In the genomic region with DNA sequence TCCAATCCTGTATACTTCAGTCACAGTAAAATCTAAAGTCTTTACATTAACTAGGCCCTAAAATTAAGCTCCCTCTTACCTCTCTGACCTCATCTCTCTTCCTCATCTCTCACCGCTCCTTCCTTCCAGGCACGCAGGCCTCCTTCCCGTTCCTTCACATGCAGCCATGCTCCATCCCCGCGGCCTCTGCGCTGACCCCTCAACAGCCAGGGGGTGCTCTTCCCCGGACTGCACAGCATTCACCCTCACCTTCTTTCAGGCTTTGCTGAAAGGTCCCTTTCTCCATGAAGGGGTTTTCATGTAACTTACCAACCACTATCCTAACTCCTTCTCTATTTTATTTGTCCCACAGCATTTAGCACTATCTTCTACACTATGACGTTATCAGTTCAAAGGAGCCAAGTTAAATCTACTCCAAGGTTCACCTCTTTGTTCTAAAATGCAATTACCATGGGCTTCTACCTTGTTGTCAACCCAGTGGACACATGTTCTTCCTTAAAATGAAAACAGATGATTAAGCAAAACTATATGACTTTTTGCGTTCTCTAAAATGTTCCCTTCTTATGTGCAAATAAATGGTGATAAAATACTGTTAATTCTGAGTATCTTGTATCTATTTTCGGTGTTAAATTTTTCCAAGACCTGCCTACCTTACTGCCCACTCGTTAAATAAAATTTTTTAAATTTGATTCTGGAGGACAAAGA, we compare ENCODE assay signal across 9 cellular contexts. TPM values are rescaled to one million over a fixed set of nuclear protein-coding genes. Genes with fewer than 3 reads are reported as not detected.
DNase-seq lines count a peak whose midpoint lies in the region; ATAC-seq lines count a peak whose summit lies in the region.
"Had no signal": no experiment of that assay in that cellular context is flagged by ENCODE, and none has a peak within 500 bp of the region (broad histone marks: within the 10 kb centered on the region; RNA-seq: fewer than 3 reads in every experiment).

No MANE protein-coding gene starts in this region.

- peaks cover 5% of the 10 kb centered on the region for H3K9me3 Mint-ChIP-seq in activated CD4-positive, alpha-beta T cell treated with anti-CD3 and anti-CD28 coated beads, Interleukin-2, amount 10 ng/mL, durations not matched to agents 24 days and 14 days
- H3K9me3 Mint-ChIP-seq in activated T-helper 17 cell treated with anti-CD3 and anti-CD28 coated beads, Interleukin-2, amount 50 U/mL, for 72 hours: peaks cover 4% of the 10 kb centered on the region

- DNase-seq in activated CD4-positive, alpha-beta T cell treated with anti-CD3 and anti-CD28 coated beads, Interleukin-2, amount 10 ng/mL, durations not matched to agents 24 days and 14 days: peak; percentile 63
- DNase-seq in activated CD4-positive, alpha-beta T cell treated with anti-CD3 and anti-CD28 coated beads, Interleukin-2, amount 50 U/mL, for 48 hours: no peak
- DNase-seq in iPS DF 19.7 (ENCODE audit: low read depth, low spot score) (peak; percentile 40), substantia nigra (lab: John Stamatoyannopoulos, UW) (peak in 15 of 49 donors; percentile 8 to 38 (median 14))

- H3K36me3 Mint-ChIP-seq in activated CD4-positive, alpha-beta T cell treated with anti-CD3 and anti-CD28 coated beads, Interleukin-2, amount 10 ng/mL, durations not matched to agents 24 days and 14 days (ENCODE audit: low read depth): peaks cover 42% of the 10 kb centered on the region
- H3K36me3 Mint-ChIP-seq in activated T-helper 17 cell treated with anti-CD3 and anti-CD28 coated beads, Interleukin-2, amount 50 U/mL, for 72 hours (ENCODE audit: low read depth): peaks cover 77% of the 10 kb centered on the region

- H3K27me3 Mint-ChIP-seq in activated CD4-positive, alpha-beta T cell treated with anti-CD3 and anti-CD28 coated beads, Interleukin-2, amount 10 ng/mL, durations not matched to agents 24 days and 14 days: no peaks in the 10 kb centered on the region
- no peaks in the 10 kb centered on the region for H3K27me3 Mint-ChIP-seq in activated T-helper 17 cell treated with anti-CD3 and anti-CD28 coated beads, Interleukin-2, amount 50 U/mL, for 72 hours

- H3K27ac ChIP-seq in substantia nigra (ENCODE audit: low read depth, low read length, poor library complexity, severe bottlenecking): peak overlapping the region; percentile 31
- H3K27ac ChIP-seq: SK-N-MC had no signal

- intact Hi-C loops in activated CD4-positive, alpha-beta T cell treated with anti-CD3 and anti-CD28 coated beads, Interleukin-2, amount 10 ng/mL, durations not matched to agents 24 days and 14 days (cut with micrococcal nuclease): no loop called here

- H3K4me3 Mint-ChIP-seq in activated CD4-positive, alpha-beta T cell treated with anti-CD3 and anti-CD28 coated beads, Interleukin-2, amount 10 ng/mL, durations not matched to agents 24 days and 14 days: no peak overlapping the region
- no peak overlapping the region for H3K4me3 Mint-ChIP-seq in activated T-helper 17 cell treated with anti-CD3 and anti-CD28 coated beads, Interleukin-2, amount 50 U/mL, for 72 hours

- H3K27ac Mint-ChIP-seq in activated CD4-positive, alpha-beta T cell treated with anti-CD3 and anti-CD28 coated beads, Interleukin-2, amount 10 ng/mL, durations not matched to agents 24 days and 14 days: peak overlapping the region; percentile 25
- peak overlapping the region; percentile 63 for H3K27ac Mint-ChIP-seq in activated T-helper 17 cell treated with anti-CD3 and anti-CD28 coated beads, Interleukin-2, amount 50 U/mL, for 72 hours

- H3K4me1 Mint-ChIP-seq in activated CD4-positive, alpha-beta T cell treated with anti-CD3 and anti-CD28 coated beads, Interleukin-2, amount 10 ng/mL, durations not matched to agents 24 days and 14 days: peaks cover 7% of the 10 kb centered on the region
- H3K4me1 Mint-ChIP-seq in activated T-helper 17 cell treated with anti-CD3 and anti-CD28 coated beads, Interleukin-2, amount 50 U/mL, for 72 hours: peaks cover 20% of the 10 kb centered on the region

- no peak for ATAC-seq in activated T-helper 17 cell treated with anti-CD3 and anti-CD28 coated beads, Interleukin-2, amount 50 U/mL, for 72 hours (replicated peaks)
- ATAC-seq in HG03025 (IDR thresholded peaks at IDR 0.05; ENCODE audit: low FRiP score, unreplicated experiment) (no peak), GM18873 (IDR thresholded peaks at IDR 0.05; ENCODE audit: low FRiP score, unreplicated experiment) (no peak), GM21717 (IDR thresholded peaks at IDR 0.05; ENCODE audit: unreplicated experiment) (no peak)

RNA-seq across cellular contexts. Expression of a gene that starts 57.8 kb away (rescaled TPM):
- 0.36 TPM in 1 of 2 replicates, not detected in the other for total RNA-seq in activated CD4-positive, alpha-beta T cell treated with anti-CD3 and anti-CD28 coated beads, Interleukin-2, amount 10 ng/mL, durations not matched to agents 24 days and 14 days
- under 1 TPM; 0.37 TPM for total RNA-seq in activated T-helper 17 cell treated with anti-CD3 and anti-CD28 coated beads, Interleukin-2, amount 50 U/mL, for 72 hours

Comparison
In these comparisons a context has a peak if more than half of its experiments do, and no peak if none do; other contexts are left out.
1. DNase-seq: peak in activated CD4-positive, alpha-beta T cell treated with anti-CD3 and anti-CD28 coated beads, Interleukin-2, amount 10 ng/mL, durations not matched to agents 24 days and 14 days (single experiment) and iPS DF 19.7 (single experiment); none in activated CD4-positive, alpha-beta T cell treated with anti-CD3 and anti-CD28 coated beads, Interleukin-2, amount 50 U/mL, for 48 hours (0 of 2).